ENCODE assay signal across 13 cellular contexts in the genomic region with DNA sequence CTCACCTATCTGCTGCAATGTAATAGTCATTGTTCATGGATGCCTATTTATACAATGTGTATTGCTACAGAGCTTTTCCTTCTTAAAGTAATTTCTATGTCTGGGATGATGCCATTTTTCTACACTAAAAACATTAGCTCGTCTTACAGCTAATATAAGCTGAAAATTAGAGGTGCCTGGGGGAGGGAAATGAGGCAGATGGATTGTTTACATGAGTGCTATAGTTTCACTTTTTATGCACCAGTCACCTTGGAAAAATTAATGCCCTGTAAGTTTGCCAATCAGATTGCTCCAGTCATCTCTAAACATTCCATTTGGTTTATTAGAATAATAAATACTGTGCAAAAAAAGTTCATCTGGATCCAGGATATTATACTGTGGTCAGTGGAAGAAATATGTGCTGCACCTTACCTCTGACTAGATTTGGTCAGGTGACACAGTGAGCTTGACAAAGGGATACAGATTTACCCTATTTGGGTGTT.
DNase-seq lines count a peak whose midpoint lies in the region; ATAC-seq and TF ChIP-seq lines count a peak whose summit lies in the region.
"Had no signal": no experiment of that assay in that cellular context is flagged by ENCODE, and none has a peak within 500 bp of the region (broad histone marks: within the 10 kb centered on the region; RNA-seq: fewer than 3 reads in every experiment).

No MANE protein-coding gene starts in this region.

- TF ChIP-seq POLR2A in esophagus muscularis mucosa (IDR thresholded peaks at IDR 0.05; ENCODE audit: low read depth) (no peak), prostate gland (IDR thresholded peaks at IDR 0.05) (no peak), thyroid gland (IDR thresholded peaks at IDR 0.05) (no peak)

- H3K36me3 ChIP-seq in PC-3 (ENCODE audit: low read depth, low read length) (no peaks in the 10 kb centered on the region), esophagus muscularis mucosa (no peaks in the 10 kb centered on the region), prostate gland (no peaks in the 10 kb centered on the region), thyroid gland (no peaks in the 10 kb centered on the region), aorta (ENCODE audit: control insufficient read depth in 1 of 2, insufficient read depth in 2 of 2, low read length in 1 of 2) (no peaks in the 10 kb centered on the region)

- BruUV-seq in PC-3 (replicated peaks; lab: Mats Ljungman, UMichigan), result no TSS peak

- 41% methylated on average over 1 of the region's 1 CpG for WGBS in esophagus muscularis mucosa
- WGBS in prostate gland, result 7% methylated on average over 1 of the region's 1 CpG
- WGBS in thyroid gland, 2 donors, result 77 to 84% methylated on average over 1 of the region's 1 CpG
- 8 to 16% methylated on average over 1 of the region's 1 CpG for WGBS in aorta, 2 donors

- intact Hi-C loops in PC-3 (cut with micrococcal nuclease), result loop anchor here (1.0 kb wide), 3 partner anchors 52 to 428 kb away; no protein-coding TSS in a partner anchor
- intact Hi-C loops in esophagus muscularis mucosa (cut with DNase I), result no loop called here
- intact Hi-C loops in prostate gland (cut with DNase I), result no loop called here
- intact Hi-C loops in thyroid gland (cut with DNase I), result no loop called here
- intact Hi-C loops in aorta (cut with DNase I), result loop anchor here in 1 of 2 donors (2.0 kb wide), 1 partner anchor 417 kb away; no protein-coding TSS in a partner anchor

- ATAC-seq in PC-3 (peak; percentile 98), HG02884 (IDR thresholded peaks at IDR 0.05; ENCODE audit: unreplicated experiment) (no peak), aorta (ENCODE audit: low FRiP score) (no peak)
- ATAC-seq: natural killer cell; stimulated activated effector memory CD8-positive, alpha-beta T cell treated with anti-CD3 and anti-CD28 coated beads, Interleukin-12 subunit alpha, Interleukin-12 subunit beta, amount 100 ng/mL, for 72 hours had no signal

- H3K27ac ChIP-seq in PC-3 (ENCODE audit: low read length) (peak overlapping the region; percentile 29), esophagus muscularis mucosa (replicated peaks in 1 of 4) (peak overlapping the region in 3 of 4 donors; percentile 10 to 49 (median 15)), prostate gland (peak overlapping the region; percentile 35 to 67), thyroid gland (no peak overlapping the region), aorta (ENCODE audit: low read depth in 1 of 2, low read length in 2 of 2) (no peak overlapping the region), coronary artery (no peak overlapping the region)

- CTCF ChIA-PET in PC-3 (lab: Charles Lee), result interaction anchor here (0.5 to 1.4 kb wide), 8 partner anchors 8 to 561 kb away, joined by 3 to 11 read pairs (median 4); no protein-coding TSS in a partner anchor

- H3K4me2 ChIP-seq in PC-3 (ENCODE audit: low read length), result peak overlapping the region; percentile 21

- H3K27me3 ChIP-seq in PC-3 (ENCODE audit: low read length), result no peaks in the 10 kb centered on the region
- no peaks in the 10 kb centered on the region for H3K27me3 ChIP-seq in esophagus muscularis mucosa
- H3K27me3 ChIP-seq in prostate gland (replicated peaks; ENCODE audit: insufficient read depth), result no peaks in the 10 kb centered on the region
- H3K27me3 ChIP-seq in thyroid gland, result no peaks in the 10 kb centered on the region
- no peaks in the 10 kb centered on the region for H3K27me3 ChIP-seq in aorta (ENCODE audit: control insufficient read depth in 1 of 2, insufficient read depth in 2 of 2, low read length in 1 of 2)

- H3K79me2 ChIP-seq in PC-3 (ENCODE audit: low read length), result no peaks in the 10 kb centered on the region

- no peak overlapping the region for H3K9ac ChIP-seq in PC-3 (ENCODE audit: low read length)

- H3K4me1 ChIP-seq in PC-3 (ENCODE audit: insufficient read depth, low read length) (peaks cover 34% of the 10 kb centered on the region), esophagus muscularis mucosa (peaks cover 9 to 40% (median 30%) of the 10 kb centered on the region in 4 donors), prostate gland (replicated peaks) (peaks cover 9% of the 10 kb centered on the region), thyroid gland (peaks cover 5 to 30% of the 10 kb centered on the region in 2 donors), aorta (ENCODE audit: control insufficient read depth in 1 of 2, insufficient read depth in 2 of 2, low read length in 2 of 2) (peaks cover 4 to 10% of the 10 kb centered on the region in 2 donors)

- H3K9me3 ChIP-seq in PC-3 (ENCODE audit: low read length), result no peaks in the 10 kb centered on the region
- H3K9me3 ChIP-seq in esophagus muscularis mucosa, result no peaks in the 10 kb centered on the region
- no peaks in the 10 kb centered on the region for H3K9me3 ChIP-seq in prostate gland
- no peaks in the 10 kb centered on the region for H3K9me3 ChIP-seq in thyroid gland
- H3K9me3 ChIP-seq in aorta (ENCODE audit: control insufficient read depth, low read length), result no peaks in the 10 kb centered on the region

- TF ChIP-seq CTCF in PC-3 (conservative IDR thresholded peaks at IDR 0.05; ENCODE audit: low read depth, low read length) (no peak), esophagus muscularis mucosa (IDR thresholded peaks at IDR 0.05) (no peak), prostate gland (IDR thresholded peaks at IDR 0.05) (no peak), thyroid gland (IDR thresholded peaks at IDR 0.05) (no peak), coronary artery (IDR thresholded peaks at IDR 0.05) (no peak)

- no peaks in the 10 kb centered on the region for H4K20me1 ChIP-seq in PC-3 (ENCODE audit: low read length)

- H2AFZ ChIP-seq in PC-3 (ENCODE audit: low read length), result 0 out of 2 replicates have a peak overlapping the region, but pooled peaks have one; percentile 4

- H3F3A ChIP-seq in PC-3 (ENCODE audit: low read length, unreplicated experiment), result no peaks in the 10 kb centered on the region

- DNase-seq in EH (ENCODE audit: low read depth) (peak; percentile 86), PC-3 (peak; percentile 94), esophagus muscularis mucosa (ENCODE audit: extremely low spot score) (no peak), prostate gland (ENCODE audit: low spot score) (no peak), thyroid gland (no peak), aorta (no peak), coronary artery (ENCODE audit: low spot score) (no peak)
- DNase-seq: DND-41, endodermal cell, natural killer cell, NCI-H524 had no signal

- H3K9me2 ChIP-seq in PC-3 (replicated peaks; ENCODE audit: low read length), result no peaks in the 10 kb centered on the region

- TF ChIP-seq EP300 in esophagus muscularis mucosa (IDR thresholded peaks at IDR 0.05), result no peak

- H3K4me3 ChIP-seq in PC-3 (ENCODE audit: low read length), result no peak overlapping the region
- H3K4me3 ChIP-seq in esophagus muscularis mucosa, result no peak overlapping the region
- H3K4me3 ChIP-seq in prostate gland, result no peak overlapping the region
- no peak overlapping the region for H3K4me3 ChIP-seq in thyroid gland (replicated peaks in 1 of 3)
- H3K4me3 ChIP-seq in aorta (ENCODE audit: low read length in 2 of 2), result no peak overlapping the region
- no peak overlapping the region for H3K4me3 ChIP-seq in coronary artery

- POLR2A ChIA-PET in PC-3 (lab: Charles Lee; ENCODE audit: unreplicated experiment), result interaction anchor here (0.5 to 1.3 kb wide), 14 partner anchors 108 to 539 kb away, joined by 3 to 16 read pairs (median 4); partner anchors contain the start of gene ZFP36L1

Comparison
In these comparisons a context has a peak if more than half of its experiments do, and no peak if none do; other contexts are left out.
1. DNase-seq: peak in EH (single experiment) and PC-3 (single experiment); none in esophagus muscularis mucosa (single experiment), prostate gland (single experiment), thyroid gland (0 of 2), aorta (0 of 2) and coronary artery (single experiment).
2. H3K27ac ChIP-seq: peak in PC-3 (single experiment), esophagus muscularis mucosa (3 of 4) and prostate gland (2 of 2); none in thyroid gland (0 of 3), aorta (0 of 2) and coronary artery (0 of 2).